In genomic region chr3:129026728-129027543, GRCh38 we compare ENCODE assay signal across 8 cellular contexts. TPM values are rescaled to one million over a fixed set of nuclear protein-coding genes. Genes with fewer than 3 reads are reported as not detected.
DNase-seq lines count a peak whose midpoint lies in the region; ATAC-seq and TF ChIP-seq lines count a peak whose summit lies in the region.

No MANE protein-coding gene starts in this region.

- H3K4me1 ChIP-seq in foreskin keratinocyte = no peaks in the 10 kb centered on the region
- peaks cover 5% of the 10 kb centered on the region for H3K4me1 ChIP-seq in neural progenitor cell
- H3K4me1 ChIP-seq in stomach smooth muscle (ENCODE audit: control insufficient read depth, insufficient read depth, low read length) = peaks cover 43% of the 10 kb centered on the region

- H3K79me2 ChIP-seq in neural progenitor cell (ENCODE audit: low read depth) = no peaks in the 10 kb centered on the region

- ATAC-seq in GM21786 (IDR thresholded peaks at IDR 0.05; ENCODE audit: unreplicated experiment) (peak; percentile 99), foreskin keratinocyte (peak; percentile 98)

- H3K4me3 ChIP-seq in neural progenitor cell (peak overlapping the region; percentile 47), stomach smooth muscle (ENCODE audit: low read length in 2 of 2) (peak overlapping the region; percentile 65 to 74)

- H3K4me3 Mint-ChIP-seq in neural progenitor cell = peak overlapping the region; percentile 73

- H3K27ac ChIP-seq in KOPT-K1 (ENCODE audit: low read depth, low read length, poor library complexity, severe bottlenecking) (peak overlapping the region; percentile 62), foreskin keratinocyte (no peak overlapping the region), neural progenitor cell (no peak overlapping the region), stomach smooth muscle (ENCODE audit: low read length) (peak overlapping the region; percentile 64)

- TF ChIP-seq CTCF in foreskin keratinocyte (conservative IDR thresholded peaks at IDR 0.05) (peak; percentile 89), neural progenitor cell (IDR thresholded peaks at IDR 0.05) (peak; percentile 52)

- peaks cover 26% of the 10 kb centered on the region for H3K4me1 Mint-ChIP-seq in neural progenitor cell

- H3K9me3 ChIP-seq in KOPT-K1 (ENCODE audit: insufficient read depth, low read length, poor library complexity, severe bottlenecking) (peaks cover 4% of the 10 kb centered on the region), neural progenitor cell (ENCODE audit: low read depth) (no peaks in the 10 kb centered on the region), stomach smooth muscle (ENCODE audit: control insufficient read depth in 2 of 2, low read length in 2 of 2) (no peaks in the 10 kb centered on the region)

- DNase-seq in Daoy (ENCODE audit: low read depth) = peak; percentile 96
- peak; percentile 91 for DNase-seq in RPMI7951 (ENCODE audit: low read depth)
- DNase-seq in activated effector memory CD4-positive, alpha-beta T cell treated with Interleukin-2 at 50 U/mL for 16 hours = peak; percentile 88
- peak; percentile 57 to 78 for DNase-seq in foreskin keratinocyte
- DNase-seq in neural progenitor cell (ENCODE audit: low spot score) = peak; percentile 91

- H3F3A ChIP-seq in neural progenitor cell (ENCODE audit: low read depth) = peaks cover 2% of the 10 kb centered on the region

- H3K27me3 ChIP-seq in foreskin keratinocyte (peaks cover 14% of the 10 kb centered on the region), neural progenitor cell (peaks cover 35% of the 10 kb centered on the region), stomach smooth muscle (ENCODE audit: control insufficient read depth in 1 of 2, insufficient read depth in 2 of 2, low read length in 2 of 2) (no peaks in the 10 kb centered on the region)

- peaks cover 25% of the 10 kb centered on the region for H3K36me3 Mint-ChIP-seq in neural progenitor cell

- peak overlapping the region; percentile 89 for H2AFZ ChIP-seq in neural progenitor cell (replicated peaks)

- no peaks in the 10 kb centered on the region for H3K27me3 Mint-ChIP-seq in neural progenitor cell (ENCODE audit: insufficient read depth, low read depth)

- no peaks in the 10 kb centered on the region for H4K20me1 ChIP-seq in neural progenitor cell (ENCODE audit: low read depth)

- H3K36me3 ChIP-seq in KOPT-K1 (ENCODE audit: insufficient read depth, low read length) = no peaks in the 10 kb centered on the region
- no peaks in the 10 kb centered on the region for H3K36me3 ChIP-seq in neural progenitor cell
- H3K36me3 ChIP-seq in stomach smooth muscle (ENCODE audit: control insufficient read depth in 2 of 2, insufficient read depth in 2 of 2, low read length in 2 of 2) = peaks cover 0 to 3% of the 10 kb centered on the region in 2 donors

- H3K4me2 ChIP-seq in neural progenitor cell = peak overlapping the region; percentile 74

- H3K9ac ChIP-seq in neural progenitor cell (no peak overlapping the region), stomach smooth muscle (ENCODE audit: low read length in 2 of 2) (peak overlapping the region; percentile 57 to 66)

- peaks cover 2% of the 10 kb centered on the region for H3K9me3 Mint-ChIP-seq in neural progenitor cell

- peak overlapping the region; percentile 85 for H3K27ac Mint-ChIP-seq in neural progenitor cell

RNA-seq across cellular contexts. Expression of gene EFCC1, which starts 25.8 kb away (rescaled TPM):
- not detected in 2 replicates for total RNA-seq in Daoy (2014; rRNA removed; shearing (Covaris generic))
- total RNA-seq in RPMI7951 (2014; rRNA removed; shearing (Covaris generic)) = not detected in 2 replicates
- total RNA-seq in foreskin keratinocyte (not detected in 2 replicates), neural progenitor cell (ENCODE audit: low replicate concordance) (1.1 and 1.5 TPM in 2 replicates)
- not detected in 2 replicates for polyA plus RNA-seq in foreskin keratinocyte

RNA-seq across cellular contexts. Expression of gene CFAP92, which starts 33.1 kb away (rescaled TPM):
- 1.0 TPM in 1 of 2 replicates, not detected in the other for total RNA-seq in Daoy (2014; rRNA removed; shearing (Covaris generic))
- 0.36 TPM in 1 of 2 replicates, not detected in the other for total RNA-seq in RPMI7951 (2014; rRNA removed; shearing (Covaris generic))
- total RNA-seq in foreskin keratinocyte (0.28 and 0.41 TPM in 2 replicates), neural progenitor cell (ENCODE audit: low replicate concordance) (5.3 and 5.5 TPM in 2 replicates)
- polyA plus RNA-seq in foreskin keratinocyte = 0.22 and 0.31 TPM in 2 replicates

RNA-seq across cellular contexts. Expression of gene GP9, which starts 33.6 kb away (rescaled TPM):
- total RNA-seq in Daoy (2014; rRNA removed; shearing (Covaris generic)) = not detected in 2 replicates
- not detected in 2 replicates for total RNA-seq in RPMI7951 (2014; rRNA removed; shearing (Covaris generic))
- not detected in 2 replicates for total RNA-seq in foreskin keratinocyte
- polyA plus RNA-seq in foreskin keratinocyte = not detected in 2 replicates
- not detected in 2 replicates for total RNA-seq in neural progenitor cell (ENCODE audit: low replicate concordance)

Comparison
In these comparisons a context has a peak if more than half of its experiments do, and no peak if none do; other contexts are left out.
1. H3K27ac ChIP-seq: peak in KOPT-K1 (single experiment) and stomach smooth muscle (single experiment); none in foreskin keratinocyte (single experiment) and neural progenitor cell (single experiment).
2. Peak in every context shown above with its lines, with median percentiles within 50 percentile points of each other: DNase-seq.